ENCODE assay signal across 1 cellular context in genomic region chr20:63661108-63661507, GRCh38.
TF ChIP-seq lines count a peak whose summit lies in the region.

No MANE protein-coding gene starts in this region.

TF ChIP-seq in HepG2, 621 proteins besides CTCF, POLR2A, EP300 and RAD21 (continues in another document):
- TF ChIP-seq HMGA1 (CRISPR knock-in tag; conservative IDR thresholded peaks at IDR 0.05) (no peak), WIZ (CRISPR knock-in tag; IDR thresholded peaks at IDR 0.05) (no peak), TIGD3 (CRISPR knock-in tag; IDR thresholded peaks at IDR 0.05; ENCODE audit: borderline replicate concordance) (no peak), ZFP90 (CRISPR knock-in tag; IDR thresholded peaks at IDR 0.05; ENCODE audit: borderline replicate concordance) (no peak), CC2D1A (CRISPR knock-in tag; IDR thresholded peaks at IDR 0.05) (no peak), ZNF407 (CRISPR knock-in tag; IDR thresholded peaks at IDR 0.05; ENCODE audit: not compliant biosample characterization) (no peak), TMF1 (CRISPR knock-in tag; IDR thresholded peaks at IDR 0.05; ENCODE audit: low read depth) (no peak), TEF (CRISPR knock-in tag; IDR thresholded peaks at IDR 0.05) (no peak), ZFP62 (CRISPR knock-in tag; IDR thresholded peaks at IDR 0.05) (no peak), NFIB (CRISPR knock-in tag; IDR thresholded peaks at IDR 0.05; ENCODE audit: borderline replicate concordance) (0 out of 2 replicates have a peak, but pooled peaks have one; percentile 34), ETV5 (CRISPR knock-in tag; IDR thresholded peaks at IDR 0.05; ENCODE audit: borderline replicate concordance) (no peak), ZBTB4 (CRISPR knock-in tag; IDR thresholded peaks at IDR 0.05; ENCODE audit: borderline replicate concordance) (no peak), FUBP1 (CRISPR knock-in tag; IDR thresholded peaks at IDR 0.05; ENCODE audit: borderline replicate concordance) (no peak), ZSCAN9 (CRISPR knock-in tag; IDR thresholded peaks at IDR 0.05; ENCODE audit: borderline replicate concordance) (no peak), ZNF83 (CRISPR knock-in tag; IDR thresholded peaks at IDR 0.05; ENCODE audit: borderline replicate concordance) (no peak), HOXA3 (CRISPR knock-in tag; IDR thresholded peaks at IDR 0.05) (no peak), HMG20A (CRISPR knock-in tag; IDR thresholded peaks at IDR 0.05; ENCODE audit: borderline replicate concordance) (no peak), KDM5B (CRISPR knock-in tag; IDR thresholded peaks at IDR 0.05; ENCODE audit: borderline replicate concordance) (no peak), PATZ1 (CRISPR knock-in tag; IDR thresholded peaks at IDR 0.05) (no peak), ZNF513 (CRISPR knock-in tag; conservative IDR thresholded peaks at IDR 0.05) (no peak), ZMAT3 (CRISPR knock-in tag; conservative IDR thresholded peaks at IDR 0.05) (no peak), HNRNPH1 (optimal IDR thresholded peaks at IDR 0.05; ENCODE audit: low read depth, low read length) (no peak), AGO2 (optimal IDR thresholded peaks at IDR 0.05; ENCODE audit: low read depth, low read length) (peak; percentile 33), CENPX (CRISPR knock-in tag; IDR thresholded peaks at IDR 0.05) (no peak)
- TF ChIP-seq, protein P1, sequence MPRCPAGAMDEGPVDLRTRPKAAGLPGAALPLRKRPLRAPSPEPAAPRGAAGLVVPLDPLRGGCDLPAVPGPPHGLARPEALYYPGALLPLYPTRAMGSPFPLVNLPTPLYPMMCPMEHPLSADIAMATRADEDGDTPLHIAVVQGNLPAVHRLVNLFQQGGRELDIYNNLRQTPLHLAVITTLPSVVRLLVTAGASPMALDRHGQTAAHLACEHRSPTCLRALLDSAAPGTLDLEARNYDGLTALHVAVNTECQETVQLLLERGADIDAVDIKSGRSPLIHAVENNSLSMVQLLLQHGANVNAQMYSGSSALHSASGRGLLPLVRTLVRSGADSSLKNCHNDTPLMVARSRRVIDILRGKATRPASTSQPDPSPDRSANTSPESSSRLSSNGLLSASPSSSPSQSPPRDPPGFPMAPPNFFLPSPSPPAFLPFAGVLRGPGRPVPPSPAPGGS (CRISPR knock-in tag; IDR thresholded peaks at IDR 0.05): no peak
- TF ChIP-seq, protein P2, sequence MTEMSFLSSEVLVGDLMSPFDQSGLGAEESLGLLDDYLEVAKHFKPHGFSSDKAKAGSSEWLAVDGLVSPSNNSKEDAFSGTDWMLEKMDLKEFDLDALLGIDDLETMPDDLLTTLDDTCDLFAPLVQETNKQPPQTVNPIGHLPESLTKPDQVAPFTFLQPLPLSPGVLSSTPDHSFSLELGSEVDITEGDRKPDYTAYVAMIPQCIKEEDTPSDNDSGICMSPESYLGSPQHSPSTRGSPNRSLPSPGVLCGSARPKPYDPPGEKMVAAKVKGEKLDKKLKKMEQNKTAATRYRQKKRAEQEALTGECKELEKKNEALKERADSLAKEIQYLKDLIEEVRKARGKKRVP (CRISPR knock-in tag; IDR thresholded peaks at IDR 0.05): no peak
- TF ChIP-seq, protein P3, sequence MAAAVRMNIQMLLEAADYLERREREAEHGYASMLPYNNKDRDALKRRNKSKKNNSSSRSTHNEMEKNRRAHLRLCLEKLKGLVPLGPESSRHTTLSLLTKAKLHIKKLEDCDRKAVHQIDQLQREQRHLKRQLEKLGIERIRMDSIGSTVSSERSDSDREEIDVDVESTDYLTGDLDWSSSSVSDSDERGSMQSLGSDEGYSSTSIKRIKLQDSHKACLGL (CRISPR knock-in tag; IDR thresholded peaks at IDR 0.05): peak; percentile 24; the same call in 1 of the 2 replicates
- TF ChIP-seq, protein P4, sequence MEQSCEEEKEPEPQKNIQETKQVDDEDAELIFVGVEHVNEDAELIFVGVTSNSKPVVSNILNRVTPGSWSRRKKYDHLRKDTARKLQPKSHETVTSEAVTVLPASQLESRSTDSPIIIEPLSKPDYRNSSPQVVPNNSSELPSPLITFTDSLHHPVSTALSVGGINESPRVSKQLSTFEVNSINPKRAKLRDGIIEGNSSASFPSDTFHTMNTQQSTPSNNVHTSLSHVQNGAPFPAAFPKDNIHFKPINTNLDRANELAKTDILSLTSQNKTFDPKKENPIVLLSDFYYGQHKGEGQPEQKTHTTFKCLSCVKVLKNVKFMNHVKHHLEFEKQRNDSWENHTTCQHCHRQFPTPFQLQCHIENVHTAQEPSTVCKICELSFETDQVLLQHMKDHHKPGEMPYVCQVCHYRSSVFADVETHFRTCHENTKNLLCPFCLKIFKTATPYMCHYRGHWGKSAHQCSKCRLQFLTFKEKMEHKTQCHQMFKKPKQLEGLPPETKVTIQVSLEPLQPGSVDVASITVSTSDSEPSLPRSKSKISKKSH (CRISPR knock-in tag; IDR thresholded peaks at IDR 0.05; ENCODE audit: borderline replicate concordance): no peak
